Comparison of ENCODE assay signal across 16 cellular contexts in genomic region chr5:40150896-40151295, GRCh38.
"Had no signal": no experiment of that assay in that cellular context is flagged by ENCODE, and none has a peak within 500 bp of the region (broad histone marks: within the 10 kb centered on the region; RNA-seq: fewer than 3 reads in every experiment).

No MANE protein-coding gene starts in this region.

- H3K27ac ChIP-seq: thyroid gland had no signal

- H3K36me3 Mint-ChIP-seq: activated naive CD4-positive, alpha-beta T cell treated with anti-CD3 and anti-CD28 coated beads, Interleukin-2, amount 50 U/mL, for 72 hours; brain had no signal

- H3K4me1 Mint-ChIP-seq: activated CD4-positive, alpha-beta T cell treated with anti-CD3 and anti-CD28 coated beads, Interleukin-2, amount 10 ng/mL, durations not matched to agents 7 days and 5 days; brain; central memory CD8-positive, alpha-beta T cell had no signal

- H3K27me3 ChIP-seq: thyroid gland had no signal

- H3K27me3 Mint-ChIP-seq: activated CD4-positive, alpha-beta T cell treated with anti-CD3 and anti-CD28 coated beads, Interleukin-2, amount 10 ng/mL, durations not matched to agents 7 days and 5 days; brain; central memory CD8-positive, alpha-beta T cell had no signal

- H3K4me3 Mint-ChIP-seq: activated CD4-positive, alpha-beta T cell treated with anti-CD3 and anti-CD28 coated beads, Interleukin-2, amount 10 ng/mL, durations not matched to agents 7 days and 5 days; brain; central memory CD8-positive, alpha-beta T cell; effector memory CD8-positive, alpha-beta T cell had no signal

- FAIRE-seq: urothelium cell line had no signal

- DNase-seq: activated CD4-positive, alpha-beta T cell treated with anti-CD3 and anti-CD28 coated beads, Interleukin-2, amount 10 ng/mL, durations not matched to agents 7 days and 5 days; activated CD8-positive, alpha-beta memory T cell treated with anti-CD3 and anti-CD28 coated beads for 24 hours; activated T-cell treated with anti-CD3 and anti-CD28 coated beads for 4 hours; amygdala; effector memory CD8-positive, alpha-beta T cell; glutamatergic neuron; left colon; mammary epithelial cell; posterior cingulate gyrus; T-helper 9 cell; thyroid gland had no signal

- H3K9me3 ChIP-seq: thyroid gland had no signal

- H3K36me3 ChIP-seq: thyroid gland had no signal

- H3K4me3 ChIP-seq: smooth muscle cell, thyroid gland had no signal

- H3K9me3 Mint-ChIP-seq: activated naive CD4-positive, alpha-beta T cell treated with anti-CD3 and anti-CD28 coated beads, Interleukin-2, amount 50 U/mL, for 72 hours; brain; central memory CD8-positive, alpha-beta T cell; effector memory CD8-positive, alpha-beta T cell had no signal

- H3K27ac Mint-ChIP-seq: activated CD4-positive, alpha-beta T cell treated with anti-CD3 and anti-CD28 coated beads, Interleukin-2, amount 10 ng/mL, durations not matched to agents 7 days and 5 days; brain; effector memory CD8-positive, alpha-beta T cell had no signal

- H3K4me1 ChIP-seq: thyroid gland had no signal
